8 cellular contexts compared by ENCODE assay signal in the genomic region with DNA sequence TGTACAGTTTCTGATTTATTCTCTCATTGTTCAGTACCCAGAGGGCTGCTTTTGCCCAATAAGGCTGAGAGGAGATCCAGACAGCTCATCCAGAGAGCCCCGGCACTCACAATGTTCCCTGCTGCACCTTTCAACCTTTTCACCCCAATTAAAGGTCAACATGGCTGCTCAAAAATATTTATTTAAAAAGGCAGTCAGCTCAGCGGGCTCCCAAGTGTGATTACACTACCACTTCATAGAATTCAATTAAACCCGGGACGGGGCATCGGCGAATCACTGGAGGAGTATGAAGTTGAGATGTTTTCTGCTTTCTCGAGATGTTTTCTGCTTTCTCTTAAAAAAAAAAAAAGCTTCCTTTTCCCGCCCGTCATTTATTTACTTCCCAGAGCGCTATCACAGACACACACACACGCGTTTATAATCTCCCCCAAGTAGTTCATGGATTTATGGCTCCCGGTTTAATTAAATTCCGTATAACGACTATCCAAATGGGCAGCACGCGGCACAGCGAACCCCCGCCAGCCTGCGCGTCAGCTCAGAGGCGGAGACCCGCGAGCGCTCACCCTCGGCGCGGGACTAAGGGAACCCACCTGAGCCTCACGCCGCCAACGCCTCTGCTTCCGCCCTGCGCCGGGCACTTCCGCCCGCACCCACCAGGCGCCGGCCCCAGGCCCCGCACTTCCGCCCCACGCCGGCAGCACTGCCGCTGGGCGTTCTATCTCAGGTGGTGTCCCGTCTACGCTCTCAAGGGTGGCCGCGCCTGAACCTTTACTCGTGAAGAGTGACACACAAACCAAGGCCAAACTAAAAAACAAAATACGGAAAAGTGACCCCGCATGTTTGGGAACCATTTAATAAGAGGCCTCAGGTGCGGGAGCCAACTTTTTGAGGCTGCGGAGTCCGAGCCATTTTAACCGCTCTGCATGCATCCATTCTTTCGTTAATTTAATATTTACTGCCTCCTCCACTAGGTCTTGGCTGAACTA. TPM values are rescaled to one million over a fixed set of nuclear protein-coding genes. Genes with fewer than 3 reads are reported as not detected.
DNase-seq lines count a peak whose midpoint lies in the region; FAIRE-seq and TF ChIP-seq lines count a peak whose summit lies in the region.

Gene C5orf63, minus strand, starts transcription at position 642 of the 986 bp plus-strand sequence. CDS start 14,507 bp downstream, outside the sequence.

- H3K9me3 ChIP-seq in HEK293 (ENCODE audit: control insufficient read depth, insufficient read depth, low read depth, low read length) = no peaks in the 10 kb centered on the region

- FAIRE-seq in GM12891 (lab: Jason Lieb, UNC) = peak; percentile 85

- POLR2A ChIA-PET in HEK293 (lab: Yijun Ruan, JAX) = interaction anchor here (0.7 kb wide), 1 partner anchor 10 kb away, joined by 5 read pairs; no protein-coding TSS in a partner anchor

- TF ChIP-seq POLR2A in GM12891 (IDR thresholded peaks at IDR 0.05; ENCODE audit: low read depth, low read length) = peak; percentile 63; the same call in 1 of the 2 replicates

- CTCF ChIA-PET in HEK293 (lab: Yijun Ruan, JAX) = interaction anchor here (1.3 kb wide), 1 partner anchor 419 kb away, joined by 3 read pairs; no protein-coding TSS in a partner anchor

- H3K4me3 ChIP-seq in HEK293 (ENCODE audit: low read depth, low read length) (peak within 1 kb of the TSS; percentile 29), choroid plexus epithelial cell (ENCODE audit: low read depth, low read length) (peak within 1 kb of the TSS; percentile 66)

- H3K27ac ChIP-seq in HEK293 (ENCODE audit: extremely low read depth, low read depth, low read length) = no peak within 1 kb of the TSS

- TF ChIP-seq CTCF in HEK293 (tag by site-specific recombination; IDR thresholded peaks at IDR 0.05) = no peak
- no peak for TF ChIP-seq CTCF in choroid plexus epithelial cell (conservative IDR thresholded peaks at IDR 0.05; ENCODE audit: low read depth, low read length)

- DNase-seq in GM12891 (ENCODE audit: insufficient read length, low spot score) = peak; percentile 78
- peak; percentile 71 for DNase-seq in NCI-H1092 treated with DMSO at 0.1 percent for 48 hours (lab: John Stamatoyannopoulos, UW)
- DNase-seq in activated CD4-positive, alpha-beta T cell treated with anti-CD3 and anti-CD28 coated beads for 24 hours (ENCODE audit: low read depth in 2 of 2) = peak; percentile 51 to 62
- peak; percentile 20 for DNase-seq in choroid plexus epithelial cell (ENCODE audit: low read depth)
- DNase-seq in medulla oblongata (ENCODE audit: extremely low spot score) = peak; percentile 31
- DNase-seq in stimulated activated CD8-positive, alpha-beta memory T cell treated with anti-CD3 and anti-CD28 coated beads, Interleukin-2, amount 100 ng/mL, for 1 hour (ENCODE audit: low read depth in 2 of 2) = peak; percentile 23 to 40
- DNase-seq in NK-92 (lab: John Stamatoyannopoulos, UW; ENCODE audit: unreplicated experiment) = no peak

- H3K4me1 ChIP-seq in HEK293 (ENCODE audit: control insufficient read depth, insufficient read depth, low read length) = peaks cover 15% of the 10 kb centered on the region

- H3K36me3 ChIP-seq in HEK293 (ENCODE audit: control insufficient read depth in 2 of 2, insufficient read depth in 1 of 2, low read length in 2 of 2) = peaks cover 0 to 13% of the 10 kb centered on the region in 2 experiments; a peak in 1 of 3 replicates

TF ChIP-seq in GM12891, 5 proteins besides CTCF, POLR2A, EP300 and RAD21:
- TF ChIP-seq POLR2AphosphoS5 (IDR thresholded peaks at IDR 0.05; ENCODE audit: low read depth, low read length) (peak; percentile 66; the same call in 1 of the 2 replicates), SPI1 (IDR thresholded peaks at IDR 0.05; ENCODE audit: low read depth, low read length) (peak; percentile 75), TAF1 (IDR thresholded peaks at IDR 0.05; ENCODE audit: low read depth, low read length) (no peak), POU2F2 (IDR thresholded peaks at IDR 0.05; ENCODE audit: low read depth, low read length) (no peak)

TF ChIP-seq in HEK293, 187 proteins besides CTCF, POLR2A, EP300 and RAD21 (continues in another document):
- TF ChIP-seq SP2 (tag by site-specific recombination; IDR thresholded peaks at IDR 0.05) (peak; percentile 75), ZNF529 (tag by site-specific recombination; IDR thresholded peaks at IDR 0.05; ENCODE audit: insufficient replicate concordance) (no peak), ZNF362 (tag by site-specific recombination; IDR thresholded peaks at IDR 0.05) (0 out of 2 replicates have a peak, but pooled peaks have one; percentile 22), ZIC2 (tag by site-specific recombination; IDR thresholded peaks at IDR 0.05) (0 out of 2 replicates have a peak, but pooled peaks have one; percentile 27), ZBTB8A (tag by site-specific recombination; IDR thresholded peaks at IDR 0.05) (peak; percentile 68)
- TF ChIP-seq, protein P1, sequence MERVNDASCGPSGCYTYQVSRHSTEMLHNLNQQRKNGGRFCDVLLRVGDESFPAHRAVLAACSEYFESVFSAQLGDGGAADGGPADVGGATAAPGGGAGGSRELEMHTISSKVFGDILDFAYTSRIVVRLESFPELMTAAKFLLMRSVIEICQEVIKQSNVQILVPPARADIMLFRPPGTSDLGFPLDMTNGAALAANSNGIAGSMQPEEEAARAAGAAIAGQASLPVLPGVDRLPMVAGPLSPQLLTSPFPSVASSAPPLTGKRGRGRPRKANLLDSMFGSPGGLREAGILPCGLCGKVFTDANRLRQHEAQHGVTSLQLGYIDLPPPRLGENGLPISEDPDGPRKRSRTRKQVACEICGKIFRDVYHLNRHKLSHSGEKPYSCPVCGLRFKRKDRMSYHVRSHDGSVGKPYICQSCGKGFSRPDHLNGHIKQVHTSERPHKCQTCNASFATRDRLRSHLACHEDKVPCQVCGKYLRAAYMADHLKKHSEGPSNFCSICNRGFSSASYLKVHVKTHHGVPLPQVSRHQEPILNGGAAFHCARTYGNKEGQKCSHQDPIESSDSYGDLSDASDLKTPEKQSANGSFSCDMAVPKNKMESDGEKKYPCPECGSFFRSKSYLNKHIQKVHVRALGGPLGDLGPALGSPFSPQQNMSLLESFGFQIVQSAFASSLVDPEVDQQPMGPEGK (tag by site-specific recombination; IDR thresholded peaks at IDR 0.05) = peak; percentile 57
- TF ChIP-seq, protein P2, sequence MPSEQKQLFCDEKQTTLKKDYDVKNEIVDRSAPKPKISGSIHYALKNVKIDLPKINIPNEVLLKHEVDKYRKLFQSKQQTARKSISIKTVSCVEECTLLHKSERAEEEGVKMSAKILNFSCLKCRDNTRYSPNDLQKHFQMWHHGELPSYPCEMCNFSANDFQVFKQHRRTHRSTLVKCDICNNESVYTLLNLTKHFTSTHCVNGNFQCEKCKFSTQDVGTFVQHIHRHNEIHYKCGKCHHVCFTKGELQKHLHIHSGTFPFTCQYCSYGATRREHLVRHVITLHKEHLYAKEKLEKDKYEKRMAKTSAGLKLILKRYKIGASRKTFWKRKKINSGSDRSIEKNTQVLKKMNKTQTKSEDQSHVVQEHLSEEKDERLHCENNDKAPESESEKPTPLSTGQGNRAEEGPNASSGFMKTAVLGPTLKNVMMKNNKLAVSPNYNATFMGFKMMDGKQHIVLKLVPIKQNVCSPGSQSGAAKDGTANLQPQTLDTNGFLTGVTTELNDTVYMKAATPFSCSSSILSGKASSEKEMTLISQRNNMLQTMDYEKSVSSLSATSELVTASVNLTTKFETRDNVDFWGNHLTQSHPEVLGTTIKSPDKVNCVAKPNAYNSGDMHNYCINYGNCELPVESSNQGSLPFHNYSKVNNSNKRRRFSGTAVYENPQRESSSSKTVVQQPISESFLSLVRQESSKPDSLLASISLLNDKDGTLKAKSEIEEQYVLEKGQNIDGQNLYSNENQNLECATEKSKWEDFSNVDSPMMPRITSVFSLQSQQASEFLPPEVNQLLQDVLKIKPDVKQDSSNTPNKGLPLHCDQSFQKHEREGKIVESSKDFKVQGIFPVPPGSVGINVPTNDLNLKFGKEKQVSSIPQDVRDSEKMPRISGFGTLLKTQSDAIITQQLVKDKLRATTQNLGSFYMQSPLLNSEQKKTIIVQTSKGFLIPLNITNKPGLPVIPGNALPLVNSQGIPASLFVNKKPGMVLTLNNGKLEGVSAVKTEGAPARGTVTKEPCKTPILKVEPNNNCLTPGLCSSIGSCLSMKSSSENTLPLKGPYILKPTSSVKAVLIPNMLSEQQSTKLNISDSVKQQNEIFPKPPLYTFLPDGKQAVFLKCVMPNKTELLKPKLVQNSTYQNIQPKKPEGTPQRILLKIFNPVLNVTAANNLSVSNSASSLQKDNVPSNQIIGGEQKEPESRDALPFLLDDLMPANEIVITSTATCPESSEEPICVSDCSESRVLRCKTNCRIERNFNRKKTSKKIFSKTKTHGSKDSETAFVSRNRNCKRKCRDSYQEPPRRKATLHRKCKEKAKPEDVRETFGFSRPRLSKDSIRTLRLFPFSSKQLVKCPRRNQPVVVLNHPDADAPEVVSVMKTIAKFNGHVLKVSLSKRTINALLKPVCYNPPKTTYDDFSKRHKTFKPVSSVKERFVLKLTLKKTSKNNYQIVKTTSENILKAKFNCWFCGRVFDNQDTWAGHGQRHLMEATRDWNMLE (tag by site-specific recombination; conservative IDR thresholded peaks at IDR 0.05; ENCODE audit: low read depth) = peak; percentile 84

RNA-seq across cellular contexts. Expression of gene C5orf63, which starts in this region (rescaled TPM):
- polyA plus RNA-seq in GM12891 (2012; ENCODE audit: low read depth, missing spikeins) = 9.7 TPM
